18 cellular contexts compared by ENCODE assay signal in the genomic region with DNA sequence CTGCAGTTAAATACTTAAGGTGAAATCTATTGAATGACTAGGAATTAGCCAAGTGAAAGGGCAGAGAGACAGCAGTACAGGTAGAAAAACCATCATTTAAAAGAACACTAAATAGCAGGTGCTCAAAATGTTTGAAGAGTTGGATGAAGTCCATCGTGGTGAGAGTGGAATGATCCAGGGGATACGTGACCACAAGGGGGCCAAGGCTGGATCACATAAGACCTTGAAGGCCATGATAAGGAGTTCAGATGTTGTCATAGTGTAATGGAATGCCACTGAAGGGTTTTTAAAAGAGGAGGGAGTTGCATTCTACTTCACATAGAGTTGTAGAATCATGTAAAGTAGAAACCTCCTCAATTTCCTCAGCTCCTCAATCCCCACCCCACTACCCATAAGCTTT. TPM values are rescaled to one million over a fixed set of nuclear protein-coding genes. Genes with fewer than 3 reads are reported as not detected.
DNase-seq lines count a peak whose midpoint lies in the region; ATAC-seq and TF ChIP-seq lines count a peak whose summit lies in the region.
"Had no signal": no experiment of that assay in that cellular context is flagged by ENCODE, and none has a peak within 500 bp of the region (broad histone marks: within the 10 kb centered on the region; RNA-seq: fewer than 3 reads in every experiment).

No MANE protein-coding gene starts in this region.

- H2AFZ ChIP-seq in OCI-LY7 (ENCODE audit: low read length): no peak overlapping the region

- CTCF ChIA-PET in OCI-LY7 (lab: Charles Lee; ENCODE audit: unreplicated experiment): no interaction called here

- H3K27me3 ChIP-seq in H7 (ENCODE audit: control insufficient read depth, insufficient read depth, low read length) (no peaks in the 10 kb centered on the region), brain microvascular endothelial cell (replicated peaks) (no peaks in the 10 kb centered on the region)
- H3K27me3 ChIP-seq: SJCRH30, transverse colon had no signal

- H3K4me3 ChIP-seq in H7 (ENCODE audit: insufficient read depth, low read depth, low read length) (no peak overlapping the region), OCI-LY7 (ENCODE audit: low read depth, low read length, poor library complexity, severe bottlenecking) (no peak overlapping the region), fibroblast of pulmonary artery (replicated peaks; ENCODE audit: low read depth, low read length) (no peak overlapping the region), brain microvascular endothelial cell (ENCODE audit: low read depth, low read length) (no peak overlapping the region)
- H3K4me3 ChIP-seq: GM12878, SJCRH30, transverse colon had no signal

- no peaks in the 10 kb centered on the region for H3K4me1 ChIP-seq in OCI-LY7 (ENCODE audit: insufficient read depth, low read length, poor library complexity, severe bottlenecking)
- H3K4me1 ChIP-seq: transverse colon had no signal

- H3K27ac ChIP-seq in C4-2B (no peak overlapping the region), OCI-LY7 (ENCODE audit: low read depth, low read length, poor library complexity, severe bottlenecking) (no peak overlapping the region), brain microvascular endothelial cell (no peak overlapping the region)
- H3K27ac ChIP-seq: SJCRH30, transverse colon, VCaP had no signal

- DNase-seq in H7: peak; percentile 24
- no peak for DNase-seq in OCI-LY7 (ENCODE audit: low spot score)
- DNase-seq in fibroblast of pulmonary artery (ENCODE audit: low read depth): no peak
- DNase-seq in KG1 (lab: John Stamatoyannopoulos, UW): no peak
- DNase-seq in central memory CD4-positive, alpha-beta T cell: no peak
- no peak for DNase-seq in brain microvascular endothelial cell
- DNase-seq: activated CD8-positive, alpha-beta memory T cell treated with anti-CD3 and anti-CD28 coated beads, Interleukin-2, amount 10 ng/mL, durations not matched to agents 7 days and 5 days; activated naive CD4-positive, alpha-beta T cell treated with anti-CD3 and anti-CD28 coated beads, Interleukin-2, amount 10 ng/mL, durations not matched to agents 7 days and 5 days; NCI-H1694; NCI-H748 treated with DMSO at 0.1 percent for 48 hours; stimulated activated CD4-positive, alpha-beta T cell treated with anti-CD3 and anti-CD28 coated beads, Interleukin-2, amount 100 ng/mL, for 24 hours; transverse colon had no signal

- POLR2A ChIA-PET in OCI-LY7 (lab: Charles Lee): interaction anchor here (0.6 to 0.7 kb wide), 2 partner anchors 12 to 1452 kb away, joined by 3 to 6 read pairs; no protein-coding TSS in a partner anchor

- TF ChIP-seq CTCF in C4-2B (conservative IDR thresholded peaks at IDR 0.05) (peak; percentile 28), OCI-LY7 (conservative IDR thresholded peaks at IDR 0.05; ENCODE audit: low read length) (peak; percentile 33; the same call in 1 of the 2 replicates), fibroblast of pulmonary artery (IDR thresholded peaks at IDR 0.05; ENCODE audit: low read length, missing control alignments) (peak; percentile 1), brain microvascular endothelial cell (IDR thresholded peaks at IDR 0.05; ENCODE audit: low read depth, low read length, missing control alignments) (no peak)

- no peaks in the 10 kb centered on the region for H3K9me3 ChIP-seq in OCI-LY7 (ENCODE audit: low read length)
- H3K9me3 ChIP-seq: SJCRH30, transverse colon had no signal

- no peak overlapping the region for H3K4me2 ChIP-seq in OCI-LY7 (ENCODE audit: low read length)

- H3K79me2 ChIP-seq in OCI-LY7 (ENCODE audit: insufficient read depth, low read depth, low read length): no peaks in the 10 kb centered on the region

- H3K36me3 ChIP-seq in H7 (replicated peaks; ENCODE audit: control insufficient read depth, insufficient read depth, low read length) (no peaks in the 10 kb centered on the region), OCI-LY7 (ENCODE audit: insufficient read depth, low read length) (no peaks in the 10 kb centered on the region), brain microvascular endothelial cell (replicated peaks) (no peaks in the 10 kb centered on the region)
- H3K36me3 ChIP-seq: SJCRH30, transverse colon had no signal

- BruUV-seq in OCI-LY7 (replicated peaks; lab: Mats Ljungman, UMichigan): no TSS peak

- no peaks in the 10 kb centered on the region for H3K9me2 ChIP-seq in OCI-LY7 (ENCODE audit: insufficient read depth, low read length)

- in situ Hi-C loops in brain microvascular endothelial cell (cut with HindIII; ENCODE audit: low pct_ligation_motif_present, low sequenced_read_pairs): no loop called here

- H4K20me1 ChIP-seq in OCI-LY7 (ENCODE audit: insufficient read depth, low read length): no peaks in the 10 kb centered on the region

- intact Hi-C loops in OCI-LY7 (cut with micrococcal nuclease; ENCODE audit: unreplicated experiment): no loop called here

- no peak for ATAC-seq in GM19455 (IDR thresholded peaks at IDR 0.05; ENCODE audit: unreplicated experiment)
- ATAC-seq: activated CD8-positive, alpha-beta memory T cell treated with anti-CD3 and anti-CD28 coated beads, Interleukin-2, amount 10 ng/mL, durations not matched to agents 7 days and 5 days; GM12878 had no signal

RNA-seq across cellular contexts. Expression of gene HOOK1, which starts 34.8 kb away (rescaled TPM):
- 9.1 and 20.7 TPM in 2 replicates for total RNA-seq in H7 (2014; rRNA removed; shearing (Covaris generic))
- total RNA-seq in OCI-LY7 (2014; rRNA removed; shearing (Covaris generic)): not detected in 2 replicates
- total RNA-seq in OCI-LY7 (2022): not detected in 2 replicates
- total RNA-seq: pulmonary artery endothelial cell had no signal

Comparison
In these comparisons a context has a peak if more than half of its experiments do, and no peak if none do; other contexts are left out.
1. RNA of gene HOOK1, which starts 34.8 kb away (total RNA-seq): 9.1 to 20.7 TPM in H7; not detected in OCI-LY7; every median in the first group is over 10 times any median in the second.